In genomic region chr3:49719214-49719884, GRCh38 we compare ENCODE assay signal across 8 cellular contexts. TPM values are rescaled to one million over a fixed set of nuclear protein-coding genes. Genes with fewer than 3 reads are reported as not detected.
DNase-seq lines count a peak whose midpoint lies in the region; ATAC-seq, FAIRE-seq and TF ChIP-seq lines count a peak whose summit lies in the region.

AMIGO3 (minus strand) TSS chr3:49719684; CDS start chr3:49719465, 219 bp downstream.

- peak; percentile 89 for DNase-seq in GM18507 (ENCODE audit: extremely low spot score, insufficient read length, low read depth)
- DNase-seq in NCI-H2196 treated with DMSO at 0.1 percent for 48 hours (lab: John Stamatoyannopoulos, UW; ENCODE audit: unreplicated experiment), result peak; percentile 65
- DNase-seq in activated CD4-positive, alpha-beta T cell treated with anti-CD3 and anti-CD28 coated beads for 24 hours (ENCODE audit: low read depth in 2 of 2), result peak; percentile 84 to 91
- peak; percentile 97 for DNase-seq in chondrocyte (ENCODE audit: low spot score)
- DNase-seq in kidney epithelial cell (ENCODE audit: low read depth), result peak; percentile 70
- DNase-seq in stimulated activated CD4-positive, alpha-beta T cell treated with anti-CD3 and anti-CD28 coated beads, Interleukin-15, amount 100 ng/mL, for 1 hour (ENCODE audit: low read depth in 1 of 2, low spot score in 1 of 2), result peak; percentile 72 to 82
- no peak for DNase-seq in GF-D8 (lab: John Stamatoyannopoulos, UW)

- peak within 1 kb of the TSS; percentile 74 for H3K4me3 Mint-ChIP-seq in chondrocyte (ENCODE audit: unreplicated experiment)

- FAIRE-seq in GM18507 (lab: Jason Lieb, UNC), result peak; percentile 91

- peaks cover 1% of the 10 kb centered on the region for H3K36me3 ChIP-seq in kidney epithelial cell (ENCODE audit: control insufficient read depth, insufficient read depth, low read length)

- no peaks in the 10 kb centered on the region for H3K9me3 Mint-ChIP-seq in chondrocyte (ENCODE audit: low read depth)

- H3K27me3 Mint-ChIP-seq in chondrocyte (ENCODE audit: low read depth), result no peaks in the 10 kb centered on the region

- H3K27me3 ChIP-seq in kidney epithelial cell (ENCODE audit: control insufficient read depth, insufficient read depth, low read length), result peaks cover 11% of the 10 kb centered on the region

- H3K36me3 Mint-ChIP-seq in chondrocyte (ENCODE audit: low read depth), result no peaks in the 10 kb centered on the region

- TF ChIP-seq CTCF in chondrocyte (IDR thresholded peaks at IDR 0.05) (peak; percentile 79), kidney epithelial cell (IDR thresholded peaks at IDR 0.05; ENCODE audit: insufficient read depth, low read length, poor library complexity, severe bottlenecking) (peak; percentile 61)

- ATAC-seq in HG02973 (IDR thresholded peaks at IDR 0.05; ENCODE audit: unreplicated experiment), result peak; percentile 46

- peak within 1 kb of the TSS; percentile 83 for H3K27ac Mint-ChIP-seq in chondrocyte (ENCODE audit: unreplicated experiment)

- H3K4me1 Mint-ChIP-seq in chondrocyte (ENCODE audit: low read depth), result peaks cover 43% of the 10 kb centered on the region

- H3K4me3 ChIP-seq in kidney epithelial cell (ENCODE audit: low read depth, low read length), result peak within 1 kb of the TSS; percentile 49

RNA-seq across cellular contexts. Expression of gene AMIGO3, which starts in this region (rescaled TPM):
- total RNA-seq in chondrocyte, result 0.27 to 0.35 TPM in 2 of 3 replicates, not detected in the other
- total RNA-seq in kidney epithelial cell, result 2.9 TPM in 1 of 2 replicates, not detected in the other

Comparison
In these comparisons a context has a peak if more than half of its experiments do, and no peak if none do; other contexts are left out.
1. Peak in DNase-seq in chondrocyte; RNA of the gene not detected or under 1 TPM.